In genomic region chr10:119892188-119893065, GRCh38 we compare ENCODE assay signal across 8 cellular contexts.
DNase-seq lines count a peak whose midpoint lies in the region; ATAC-seq lines count a peak whose summit lies in the region.

Gene SEC23IP, plus strand, starts transcription at chr10:119892730. Its CDS starts 53 bp downstream, at chr10:119892783.

- H3K4me1 ChIP-seq in BLaER1 treated with 17β-estradiol and CSF1 and Interleukin-3, amounts not matched to agents 10 nM and 100 nM = peaks cover 37 to 78% (median 51%) of the 10 kb centered on the region in 10 experiments

- H3K4me2 ChIP-seq in BLaER1 treated with 17β-estradiol and CSF1 and Interleukin-3, amounts not matched to agents 10 nM and 100 nM = peak within 1 kb of the TSS; percentile 84 to 99 (median 93)

- H4K20me1 ChIP-seq in BLaER1 treated with 17β-estradiol and CSF1 and Interleukin-3, amounts not matched to agents 10 nM and 100 nM = peaks cover 6 to 41% (median 33%) of the 10 kb centered on the region in 11 experiments; a peak in 17 of 22 replicates

- ATAC-seq in GM19351 (IDR thresholded peaks at IDR 0.05; ENCODE audit: unreplicated experiment) (peak; percentile 99), HG03521 (IDR thresholded peaks at IDR 0.05; ENCODE audit: unreplicated experiment) (peak; percentile 99)

- H3K4me3 ChIP-seq in BLaER1 treated with 17β-estradiol and CSF1 and Interleukin-3, amounts not matched to agents 10 nM and 100 nM = peak within 1 kb of the TSS; percentile 73 to 96 (median 84)

- DNase-seq in NCI-H748 (lab: John Stamatoyannopoulos, UW; ENCODE audit: unreplicated experiment) (peak; percentile 95), cortex of kidney (lab: John Stamatoyannopoulos, UW) (peak; percentile 82), left kidney (ENCODE audit: low read depth, low spot score) (peak; percentile 99)
- DNase-seq in activated CD4-positive, alpha-beta T cell treated with anti-CD3 and anti-CD28 coated beads, Interleukin-2, amount 50 U/mL, for 1 hour = peak; percentile 87
- DNase-seq in stimulated activated CD4-positive, alpha-beta T cell treated with anti-CD3 and anti-CD28 coated beads, Interleukin-2, amount 100 ng/mL, for 24 hours = peak; percentile 93 to 94

- no peaks in the 10 kb centered on the region for H3K27me3 ChIP-seq in BLaER1 treated with 17β-estradiol and CSF1 and Interleukin-3, amounts not matched to agents 10 nM and 100 nM

- peaks cover 8 to 32% (median 19%) of the 10 kb centered on the region in 11 experiments; a peak in 21 of 22 replicates for H3K36me3 ChIP-seq in BLaER1 treated with 17β-estradiol and CSF1 and Interleukin-3, amounts not matched to agents 10 nM and 100 nM

- H3K9ac ChIP-seq in BLaER1 treated with 17β-estradiol and CSF1 and Interleukin-3, amounts not matched to agents 10 nM and 100 nM = peak within 1 kb of the TSS; percentile 84 to 94 (median 90)

- H3K9me3 ChIP-seq in BLaER1 treated with 17β-estradiol and CSF1 and Interleukin-3, amounts not matched to agents 10 nM and 100 nM (replicated peaks in 1 of 11) = peaks cover 0 to 14% (median 10%) of the 10 kb centered on the region in 11 experiments; a peak in 15 of 22 replicates

- H3K27ac ChIP-seq in BLaER1 treated with 17β-estradiol and CSF1 and Interleukin-3, amounts not matched to agents 10 nM and 100 nM = peak within 1 kb of the TSS; percentile 80 to 93 (median 86)

Comparison
In these comparisons a context has a peak if more than half of its experiments do, and no peak if none do; other contexts are left out.
1. Peak in every context shown above with its lines: DNase-seq, ATAC-seq, H3K4me3 ChIP-seq and H3K27ac ChIP-seq.